11 cellular contexts compared by ENCODE assay signal in genomic region chr12:110641512-110641911, GRCh38. TPM values are rescaled to one million over a fixed set of nuclear protein-coding genes. Genes with fewer than 3 reads are reported as not detected.
DNase-seq lines count a peak whose midpoint lies in the region; ATAC-seq, FAIRE-seq and TF ChIP-seq lines count a peak whose summit lies in the region.
"Had no signal": no experiment of that assay in that cellular context is flagged by ENCODE, and none has a peak within 500 bp of the region (broad histone marks: within the 10 kb centered on the region; RNA-seq: fewer than 3 reads in every experiment).

No MANE protein-coding gene starts in this region.

- TF ChIP-seq EP300 in K562 (IDR thresholded peaks at IDR 0.05; ENCODE audit: low read length), result no peak

- H3K9me3 Mint-ChIP-seq in stimulated activated naive B cell treated with anti-CD40 and anti-IgM and Interleukin-4, amounts not matched to agents 10 μg/mL and 1 μg/mL and 100 μg/mL, for 72 hours, result peaks cover 0 to 3% of the 10 kb centered on the region in 2 donors
- H3K9me3 Mint-ChIP-seq in activated T-helper 17 cell treated with anti-CD3 and anti-CD28 coated beads, Interleukin-2, amount 50 U/mL, for 72 hours, result no peaks in the 10 kb centered on the region

- no peak for TF ChIP-seq RAD21 in K562 (CRISPR knock-in tag; conservative IDR thresholded peaks at IDR 0.05 in 1 of 2, IDR thresholded peaks at IDR 0.05 in 1 of 2)

- no peak for TF ChIP-seq POLR2A in K562 (conservative IDR thresholded peaks at IDR 0.05)

- 0% methylated on average over 6 of the region's 7 CpGs for WGBS in K562 (ENCODE audit: insufficient coverage, low coverage, missing lambda C conversion rate)

- BruUV-seq in K562 (replicated peaks; lab: Mats Ljungman, UMichigan), result no TSS peak

- H3K4me1 ChIP-seq in HUES48 (ENCODE audit: control insufficient read depth, insufficient read depth, low read length), result peaks cover 7% of the 10 kb centered on the region; the same call in 1 of the 2 replicates
- H3K4me1 ChIP-seq in K562 (replicated peaks in 1 of 2; ENCODE audit: control insufficient read depth in 2 of 2, insufficient read depth in 2 of 2, low read length in 2 of 2), result peaks cover 8 to 33% of the 10 kb centered on the region in 2 experiments

- H3K4me3 ChIP-seq in HUES48 (ENCODE audit: low read depth, low read length), result no peak overlapping the region
- no peak overlapping the region for H3K4me3 ChIP-seq in K562

- no peak overlapping the region for H3K4me2 ChIP-seq in K562 (ENCODE audit: insufficient read depth, low read length)

- in situ Hi-C loops in K562 (cut with MboI), result no loop called here

- peak overlapping the region; percentile 11 for H3K27ac ChIP-seq in HUES48 (ENCODE audit: low read depth, low read length)
- no peak overlapping the region for H3K27ac ChIP-seq in K562 (ENCODE audit: extremely low read depth, low read depth, low read length)

- H3K9me3 ChIP-seq in HUES48 (ENCODE audit: control insufficient read depth, insufficient read depth, low read length), result no peaks in the 10 kb centered on the region
- H3K9me3 ChIP-seq in K562 (replicated peaks; ENCODE audit: control insufficient read depth, insufficient read depth, low read depth, low read length), result no peaks in the 10 kb centered on the region

- TF ChIP-seq CTCF in K562 (IDR thresholded peaks at IDR 0.05 in 2 of 3, conservative IDR thresholded peaks at IDR 0.05 in 1 of 3; ENCODE audit: insufficient read depth in 2 of 3, low read depth in 1 of 3, low read length in 3 of 3), result no peak

- H4K20me1 ChIP-seq in K562 (replicated peaks; ENCODE audit: control insufficient read depth, insufficient read depth, low read length), result no peaks in the 10 kb centered on the region

- CTCF ChIA-PET in K562 (lab: Yijun Ruan, JAX; ENCODE audit: low intra/inter-chr PET ratio), result no interaction called here

- no peak overlapping the region for H3K9ac ChIP-seq in HUES48 (ENCODE audit: low read depth, low read length)
- peak overlapping the region in 1 of 2 experiments; percentile 64; a peak in 2 of 4 replicates for H3K9ac ChIP-seq in K562 (ENCODE audit: insufficient read depth in 1 of 2, low read depth in 2 of 2, low read length in 2 of 2)

- H3K27me3 ChIP-seq in HUES48 (ENCODE audit: control insufficient read depth, insufficient read depth, low read length), result no peaks in the 10 kb centered on the region
- peaks cover 9 to 20% of the 10 kb centered on the region in 2 experiments; a peak in 4 of 5 replicates for H3K27me3 ChIP-seq in K562 (ENCODE audit: control insufficient read depth in 2 of 2, insufficient read depth in 2 of 2, low read length in 2 of 2)

- H3K36me3 ChIP-seq in HUES48 (ENCODE audit: control insufficient read depth, insufficient read depth, low read length), result no peaks in the 10 kb centered on the region; the same call in 1 of the 2 replicates
- H3K36me3 ChIP-seq in K562 (ENCODE audit: control insufficient read depth, insufficient read depth, low read length), result no peaks in the 10 kb centered on the region

- no peaks in the 10 kb centered on the region for H3K79me2 ChIP-seq in K562 (ENCODE audit: control insufficient read depth, insufficient read depth, low read length)

- no peak overlapping the region for H2AFZ ChIP-seq in K562 (ENCODE audit: low read depth, low read length)

- FAIRE-seq in K562 (lab: Jason Lieb, UNC), result no peak

- peak in 3 of 4 experiments; percentile 22 to 65 (median 44) for DNase-seq in K562 (ENCODE audit: extremely low read depth in 1 of 4, low spot score in 3 of 4)
- peak; percentile 75 for DNase-seq in left kidney (ENCODE audit: low read depth, low spot score)
- DNase-seq in stimulated activated naive B cell treated with anti-CD40 and anti-IgM and Interleukin-4, amounts not matched to agents 10 μg/mL and 1 μg/mL and 100 μg/mL, for 72 hours, result no peak
- DNase-seq in HCEC 1CT, result no peak
- DNase-seq: activated T-cell treated with anti-CD3 and anti-CD28 coated beads, Interleukin-2, amount 50 U/mL, for 1 hour; DMS79 treated with DMSO at 0.1 percent for 48 hours; NCI-H2029 had no signal

- intact Hi-C loops in K562 (cut with micrococcal nuclease), result loop anchor here (2.0 kb wide), 1 partner anchor 57 kb away; no protein-coding TSS in a partner anchor

- peak; percentile 68 for ATAC-seq in K562
- peak; percentile 23 to 31 for ATAC-seq in stimulated activated naive B cell treated with anti-CD40 and anti-IgM and Interleukin-4, amounts not matched to agents 10 μg/mL and 1 μg/mL and 100 μg/mL, for 72 hours (replicated peaks)
- ATAC-seq in HG02610 (IDR thresholded peaks at IDR 0.05; ENCODE audit: unreplicated experiment), result no peak
- no peak for ATAC-seq in activated T-helper 17 cell treated with anti-CD3 and anti-CD28 coated beads, Interleukin-2, amount 50 U/mL, for 72 hours (replicated peaks)
- ATAC-seq: Panc1 had no signal

- peak overlapping the region; percentile 59 to 69 for H3K4me3 Mint-ChIP-seq in stimulated activated naive B cell treated with anti-CD40 and anti-IgM and Interleukin-4, amounts not matched to agents 10 μg/mL and 1 μg/mL and 100 μg/mL, for 72 hours
- H3K4me3 Mint-ChIP-seq in activated T-helper 17 cell treated with anti-CD3 and anti-CD28 coated beads, Interleukin-2, amount 50 U/mL, for 72 hours, result no peak overlapping the region

- POLR2A ChIA-PET in K562 (lab: Yijun Ruan, JAX), result interaction anchor here (0.6 to 0.7 kb wide), 3 partner anchors 11 to 175 kb away, joined by 3 to 6 read pairs (median 3); no protein-coding TSS in a partner anchor

- peaks cover 3% of the 10 kb centered on the region for H3K9me1 ChIP-seq in K562 (ENCODE audit: control insufficient read depth, insufficient read depth, low read length)

- peaks cover 39 to 59% of the 10 kb centered on the region in 2 donors for H3K36me3 Mint-ChIP-seq in stimulated activated naive B cell treated with anti-CD40 and anti-IgM and Interleukin-4, amounts not matched to agents 10 μg/mL and 1 μg/mL and 100 μg/mL, for 72 hours
- no peaks in the 10 kb centered on the region for H3K36me3 Mint-ChIP-seq in activated T-helper 17 cell treated with anti-CD3 and anti-CD28 coated beads, Interleukin-2, amount 50 U/mL, for 72 hours (ENCODE audit: low read depth)

- no peaks in the 10 kb centered on the region for H3K27me3 Mint-ChIP-seq in stimulated activated naive B cell treated with anti-CD40 and anti-IgM and Interleukin-4, amounts not matched to agents 10 μg/mL and 1 μg/mL and 100 μg/mL, for 72 hours
- H3K27me3 Mint-ChIP-seq in activated T-helper 17 cell treated with anti-CD3 and anti-CD28 coated beads, Interleukin-2, amount 50 U/mL, for 72 hours, result no peaks in the 10 kb centered on the region

- peak overlapping the region; percentile 92 for H3K27ac Mint-ChIP-seq in stimulated activated naive B cell treated with anti-CD40 and anti-IgM and Interleukin-4, amounts not matched to agents 10 μg/mL and 1 μg/mL and 100 μg/mL, for 72 hours
- H3K27ac Mint-ChIP-seq in activated T-helper 17 cell treated with anti-CD3 and anti-CD28 coated beads, Interleukin-2, amount 50 U/mL, for 72 hours, result no peak overlapping the region

- peaks cover 73 to 98% of the 10 kb centered on the region in 2 donors for H3K4me1 Mint-ChIP-seq in stimulated activated naive B cell treated with anti-CD40 and anti-IgM and Interleukin-4, amounts not matched to agents 10 μg/mL and 1 μg/mL and 100 μg/mL, for 72 hours
- no peaks in the 10 kb centered on the region for H3K4me1 Mint-ChIP-seq in activated T-helper 17 cell treated with anti-CD3 and anti-CD28 coated beads, Interleukin-2, amount 50 U/mL, for 72 hours

RNA-seq across cellular contexts. Expression of gene TCTN1, which starts 27.6 kb away (rescaled TPM):
- 16.6 and 18.2 TPM in 2 replicates for total RNA-seq in K562 (2011; cell fraction: chromatin; rRNA removed; ENCODE audit: low replicate concordance)
- total RNA-seq in K562 (2011; cell fraction: nucleolus; rRNA removed), result 8.3 and 13.5 TPM in 2 replicates
- total RNA-seq in K562 (2011; cell fraction: nucleoplasm; rRNA removed), result 15.0 and 27.9 TPM in 2 replicates
- 5.1 and 5.5 TPM in 2 replicates for total RNA-seq in K562 (2014; rRNA removed)
- 3.7 and 4.7 TPM in 2 replicates for total RNA-seq in K562 (2014; rRNA removed; fragmentation: Illumina TruSeq; extraction: Trizol)
- total RNA-seq in K562 (2015; rRNA removed; fragmentation: Illumina TruSeq; extraction: Trizol), result 5.1 and 6.3 TPM in 2 replicates
- total RNA-seq in K562 (2021), result 3.8 and 4.0 TPM in 2 replicates
- 11.4 and 12.5 TPM in 2 replicates for polyA plus RNA-seq in K562 (2011; rRNA removed)
- polyA plus RNA-seq in K562 (2011; cell fraction: cytosol; rRNA removed), result 9.8 and 10.2 TPM in 2 replicates
- polyA plus RNA-seq in K562 (2011; cell fraction: nucleus; rRNA removed), result 26.2 and 26.6 TPM in 2 replicates
- 6.4 and 15.2 TPM in 2 replicates for polyA plus RNA-seq in K562 (2012)
- polyA plus RNA-seq in K562 (2014; fragmentation: Illumina TruSeq; extraction: Trizol), result 4.2 and 5.7 TPM in 2 replicates
- under 1 TPM; 0.32 to 0.98 TPM for polyA plus RNA-seq in K562 (2014; fragmentation: Nextera tagmentation; extraction: Ambion mirVana)
- 3.7 and 7.2 TPM in 2 replicates for polyA plus RNA-seq in K562 (2014; rRNA removed)
- polyA minus RNA-seq in K562 (2011; rRNA and poly(A)+ RNA removed), result 9.4 and 10.4 TPM in 2 replicates
- polyA minus RNA-seq in K562 (2011; cell fraction: cytosol; rRNA and poly(A)+ RNA removed), result 2.3 and 5.8 TPM in 2 replicates
- polyA minus RNA-seq in K562 (2011; cell fraction: nucleus; rRNA and poly(A)+ RNA removed), result 10.5 and 16.1 TPM in 2 replicates
- 1 to 10 TPM; 3.5 to 6.4 TPM for total RNA-seq in activated T-helper 17 cell treated with anti-CD3 and anti-CD28 coated beads, Interleukin-2, amount 50 U/mL, for 72 hours

RNA-seq across cellular contexts. Expression of gene HVCN1, which starts 47.4 kb away (rescaled TPM):
- total RNA-seq in K562 (2011; cell fraction: chromatin; rRNA removed; ENCODE audit: low replicate concordance), result 0.93 and 3.1 TPM in 2 replicates
- 0.92 and 1.3 TPM in 2 replicates for total RNA-seq in K562 (2011; cell fraction: nucleolus; rRNA removed)
- total RNA-seq in K562 (2011; cell fraction: nucleoplasm; rRNA removed), result 1.0 and 1.2 TPM in 2 replicates
- total RNA-seq in K562 (2014; rRNA removed) (0.50 and 1.4 TPM in 2 replicates), K562 (2014; rRNA removed; fragmentation: Illumina TruSeq; extraction: Trizol) (0.61 and 0.91 TPM in 2 replicates), K562 (2015; rRNA removed; fragmentation: Illumina TruSeq; extraction: Trizol) (1.0 and 1.6 TPM in 2 replicates), K562 (2021) (0.87 and 1.4 TPM in 2 replicates)
- polyA plus RNA-seq in K562 (2011; rRNA removed) (0.25 and 4.6 TPM in 2 replicates), K562 (2014; fragmentation: Illumina TruSeq; extraction: Trizol) (1.4 and 1.8 TPM in 2 replicates), K562 (2014; fragmentation: Nextera tagmentation; extraction: Ambion mirVana) (under 1 TPM; 0.21 to 0.24 TPM), K562 (2014; rRNA removed) (0.74 and 0.90 TPM in 2 replicates)
- polyA plus RNA-seq in K562 (2011; cell fraction: cytosol; rRNA removed), result 0.55 and 3.7 TPM in 2 replicates
- 0.54 and 2.5 TPM in 2 replicates for polyA plus RNA-seq in K562 (2011; cell fraction: nucleus; rRNA removed)
- 2.4 and 6.2 TPM in 2 replicates for polyA plus RNA-seq in K562 (2012)
- 0.42 and 2.5 TPM in 2 replicates for polyA minus RNA-seq in K562 (2011; rRNA and poly(A)+ RNA removed)
- polyA minus RNA-seq in K562 (2011; cell fraction: cytosol; rRNA and poly(A)+ RNA removed), result 1.2 TPM in 1 of 2 replicates, not detected in the other
- 0.27 and 0.89 TPM in 2 replicates for polyA minus RNA-seq in K562 (2011; cell fraction: nucleus; rRNA and poly(A)+ RNA removed)
- total RNA-seq in activated T-helper 17 cell treated with anti-CD3 and anti-CD28 coated beads, Interleukin-2, amount 50 U/mL, for 72 hours, result 1 to 10 TPM in 1 of 2 donors, under 1 TPM in 1; 0.71 to 1.7 TPM

RNA-seq across cellular contexts. Expression of gene PPTC7, which starts 58.4 kb away (rescaled TPM):
- total RNA-seq in K562 (2011; cell fraction: chromatin; rRNA removed; ENCODE audit: low replicate concordance), result 18.9 and 40.1 TPM in 2 replicates
- 12.0 and 15.0 TPM in 2 replicates for total RNA-seq in K562 (2011; cell fraction: nucleolus; rRNA removed)
- 29.2 and 51.3 TPM in 2 replicates for total RNA-seq in K562 (2011; cell fraction: nucleoplasm; rRNA removed)
- 5.3 and 5.4 TPM in 2 replicates for total RNA-seq in K562 (2014; rRNA removed)
- total RNA-seq in K562 (2014; rRNA removed; fragmentation: Illumina TruSeq; extraction: Trizol), result 11.9 and 12.1 TPM in 2 replicates
- 7.6 and 8.0 TPM in 2 replicates for total RNA-seq in K562 (2015; rRNA removed; fragmentation: Illumina TruSeq; extraction: Trizol)
- 19.3 and 21.8 TPM in 2 replicates for total RNA-seq in K562 (2021)
- 21.6 and 23.1 TPM in 2 replicates for polyA plus RNA-seq in K562 (2011; rRNA removed)
- 7.9 and 14.3 TPM in 2 replicates for polyA plus RNA-seq in K562 (2011; cell fraction: cytosol; rRNA removed)
- polyA plus RNA-seq in K562 (2011; cell fraction: nucleus; rRNA removed), result 17.9 and 24.3 TPM in 2 replicates
- polyA plus RNA-seq in K562 (2012), result 13.8 and 15.4 TPM in 2 replicates
- 18.2 and 19.5 TPM in 2 replicates for polyA plus RNA-seq in K562 (2014; fragmentation: Illumina TruSeq; extraction: Trizol)
- 1 to 10 TPM; 2.6 to 4.7 TPM for polyA plus RNA-seq in K562 (2014; fragmentation: Nextera tagmentation; extraction: Ambion mirVana)
- polyA plus RNA-seq in K562 (2014; rRNA removed), result 15.2 and 16.9 TPM in 2 replicates
- 36.0 and 39.7 TPM in 2 replicates for polyA minus RNA-seq in K562 (2011; rRNA and poly(A)+ RNA removed)
- polyA minus RNA-seq in K562 (2011; cell fraction: cytosol; rRNA and poly(A)+ RNA removed), result 14.9 and 17.1 TPM in 2 replicates
- polyA minus RNA-seq in K562 (2011; cell fraction: nucleus; rRNA and poly(A)+ RNA removed), result 11.0 and 20.3 TPM in 2 replicates
- total RNA-seq in activated T-helper 17 cell treated with anti-CD3 and anti-CD28 coated beads, Interleukin-2, amount 50 U/mL, for 72 hours, result 10 to 100 TPM; 31.4 to 36.7 TPM

Comparison
In these comparisons a context has a peak if more than half of its experiments do, and no peak if none do; other contexts are left out.
1. ATAC-seq: peak in K562 (single experiment) and stimulated activated naive B cell treated with anti-CD40 and anti-IgM and Interleukin-4, amounts not matched to agents 10 μg/mL and 1 μg/mL and 100 μg/mL, for 72 hours (2 of 2); none in HG02610 (single experiment) and activated T-helper 17 cell treated with anti-CD3 and anti-CD28 coated beads, Interleukin-2, amount 50 U/mL, for 72 hours (single experiment).
2. DNase-seq: peak in K562 (3 of 4) and left kidney (single experiment); none in stimulated activated naive B cell treated with anti-CD40 and anti-IgM and Interleukin-4, amounts not matched to agents 10 μg/mL and 1 μg/mL and 100 μg/mL, for 72 hours (single experiment) and HCEC 1CT (single experiment).